Comparison of ENCODE assay signal across 13 cellular contexts in the genomic region with DNA sequence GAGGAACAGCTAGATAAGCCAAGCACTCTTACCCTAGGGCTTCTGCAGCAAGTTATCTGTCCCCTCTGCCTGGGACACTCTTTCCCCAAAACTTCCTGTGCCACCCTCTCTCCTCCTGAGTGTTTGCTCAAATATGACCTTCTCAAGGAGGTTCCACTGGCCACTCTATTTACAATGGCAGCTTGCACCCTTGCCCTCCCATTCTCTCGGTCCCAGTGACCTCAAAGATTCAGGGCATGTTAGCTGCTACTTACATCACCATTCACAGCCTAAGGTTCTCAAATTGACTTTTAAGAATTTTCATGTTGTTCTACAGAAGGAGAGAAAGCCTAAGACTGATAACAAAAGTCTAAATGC. TPM values are rescaled to one million over a fixed set of nuclear protein-coding genes. Genes with fewer than 3 reads are reported as not detected.
DNase-seq lines count a peak whose midpoint lies in the region; ATAC-seq and TF ChIP-seq lines count a peak whose summit lies in the region.
"Had no signal": no experiment of that assay in that cellular context is flagged by ENCODE, and none has a peak within 500 bp of the region (broad histone marks: within the 10 kb centered on the region; RNA-seq: fewer than 3 reads in every experiment).

No MANE protein-coding gene starts in this region.

- no peak for TF ChIP-seq EP300 in stomach (IDR thresholded peaks at IDR 0.05)

- ATAC-seq in GM19397 (IDR thresholded peaks at IDR 0.05; ENCODE audit: unreplicated experiment) = no peak

- no peaks in the 10 kb centered on the region; the same call in 1 of the 2 replicates for H4K20me1 ChIP-seq in GM23248 (ENCODE audit: insufficient read depth)

- no peak overlapping the region for H2AK5ac ChIP-seq in mesenchymal stem cell (ENCODE audit: low read length, severe bottlenecking)

- no peak for DNase-seq in GM23248
- DNase-seq in mesenchymal stem cell = no peak
- DNase-seq in stomach = no peak
- DNase-seq in Kasumi-1 (lab: John Stamatoyannopoulos, UW) = no peak
- DNase-seq in iPS-NIHi11 (ENCODE audit: low spot score) = no peak
- no peak for DNase-seq in GM13976 (ENCODE audit: low spot score)
- DNase-seq: NCI-H1694 treated with DMSO at 0.1 percent for 48 hours, NCI-H524, posterior cingulate gyrus, testis had no signal

- intact Hi-C loops in stomach (cut with DNase I; ENCODE audit: low total_unique reads) = no loop called here

- H3K9me3 ChIP-seq in GM23248 (ENCODE audit: low read depth) (no peaks in the 10 kb centered on the region), mesenchymal stem cell (ENCODE audit: control insufficient read depth, low read length) (no peaks in the 10 kb centered on the region), stomach (no peaks in the 10 kb centered on the region)
- H3K9me3 ChIP-seq: testis had no signal

- peak overlapping the region in 1 of 2 experiments; percentile 70 for H3K14ac ChIP-seq in mesenchymal stem cell (ENCODE audit: low read length in 2 of 2)

- no peak for TF ChIP-seq POLR2A in stomach (IDR thresholded peaks at IDR 0.05)

- H2AFZ ChIP-seq in GM23248 = no peak overlapping the region
- H2AFZ ChIP-seq in mesenchymal stem cell (ENCODE audit: low read depth, low read length) = no peak overlapping the region

- H3K36me3 ChIP-seq in GM23248 (ENCODE audit: low read depth) = no peaks in the 10 kb centered on the region
- peaks cover 2 to 9% of the 10 kb centered on the region in 2 experiments for H3K36me3 ChIP-seq in mesenchymal stem cell (ENCODE audit: control insufficient read depth in 1 of 2, insufficient read depth in 2 of 2, low read depth in 1 of 2, low read length in 2 of 2)
- no peaks in the 10 kb centered on the region for H3K36me3 ChIP-seq in stomach

- peak overlapping the region; percentile 37 to 42 for H3K18ac ChIP-seq in mesenchymal stem cell (ENCODE audit: low read depth in 1 of 2, low read length in 2 of 2)

- H2BK15ac ChIP-seq in mesenchymal stem cell (ENCODE audit: low read depth, poor library complexity, severe bottlenecking) = no peak overlapping the region

- no peaks in the 10 kb centered on the region for H3K9me2 ChIP-seq in GM23248 (ENCODE audit: insufficient read depth)

- peak overlapping the region; percentile 51 for H3K4me2 ChIP-seq in GM23248 (ENCODE audit: unreplicated experiment)
- no peak overlapping the region for H3K4me2 ChIP-seq in mesenchymal stem cell (ENCODE audit: low read length, poor library complexity, severe bottlenecking)

- peak overlapping the region in 1 of 2 experiments; percentile 92 for H2BK12ac ChIP-seq in mesenchymal stem cell (ENCODE audit: low read length in 2 of 2)

- peaks cover 17% of the 10 kb centered on the region for H3F3A ChIP-seq in GM23248 (ENCODE audit: insufficient read depth)

- no peaks in the 10 kb centered on the region for H3K27me3 ChIP-seq in GM23248 (replicated peaks; ENCODE audit: insufficient read depth)
- H3K27me3 ChIP-seq in mesenchymal stem cell (ENCODE audit: control insufficient read depth in 1 of 2, insufficient read depth in 1 of 2, low read length in 2 of 2) = no peaks in the 10 kb centered on the region
- H3K27me3 ChIP-seq in stomach = no peaks in the 10 kb centered on the region
- H3K27me3 ChIP-seq: testis had no signal

- H4K8ac ChIP-seq in mesenchymal stem cell (ENCODE audit: low read length) = peak overlapping the region; percentile 19

- peaks cover 44% of the 10 kb centered on the region for H3K4me1 ChIP-seq in GM23248 (ENCODE audit: insufficient read depth)
- peaks cover 15% of the 10 kb centered on the region for H3K4me1 ChIP-seq in mesenchymal stem cell (ENCODE audit: control insufficient read depth, insufficient read depth, low read depth, low read length)
- peaks cover 44 to 90% (median 70%) of the 10 kb centered on the region in 4 donors for H3K4me1 ChIP-seq in stomach

- peak overlapping the region in 1 of 2 experiments; percentile 9 for H3K23ac ChIP-seq in mesenchymal stem cell (ENCODE audit: low read length in 2 of 2)

- H3K4me3 ChIP-seq in GM23248 (no peak overlapping the region; the same call in 1 of the 2 replicates), mesenchymal stem cell (ENCODE audit: insufficient read depth in 1 of 2, low read depth in 1 of 2, low read length in 2 of 2) (peak overlapping the region in 1 of 2 experiments; percentile 55), stomach (peak overlapping the region in 2 of 4 donors; percentile 7 to 14)
- H3K4me3 ChIP-seq: testis had no signal

- H3K27ac ChIP-seq in GM23248 (no peak overlapping the region), cingulate gyrus (ENCODE audit: low read depth, low read length) (peak overlapping the region; percentile 24), mesenchymal stem cell (ENCODE audit: low read length, poor library complexity, severe bottlenecking) (no peak overlapping the region), stomach (peak overlapping the region; percentile 57 to 97 (median 71))
- H3K27ac ChIP-seq: testis, VCaP had no signal

- no peak overlapping the region for H4K91ac ChIP-seq in mesenchymal stem cell (ENCODE audit: low read length)

- in situ Hi-C loops in GM23248 (cut with MboI) (no loop called here), GM13976 (cut with MboI; ENCODE audit: low sequenced_read_pairs, unreplicated experiment) (no loop called here)

- H2BK120ac ChIP-seq in mesenchymal stem cell (ENCODE audit: low read depth, low read length) = no peak overlapping the region

- H3K4ac ChIP-seq in mesenchymal stem cell (ENCODE audit: low read depth in 1 of 2, low read length in 2 of 2) = peak overlapping the region in 1 of 2 experiments; percentile 79

- TF ChIP-seq CTCF in stomach (IDR thresholded peaks at IDR 0.05) (no peak), GM13976 (IDR thresholded peaks at IDR 0.05; ENCODE audit: borderline replicate concordance, control extremely low read depth, extremely low read depth, insufficient read depth, missing control alignments) (no peak)

- H3K79me2 ChIP-seq in GM23248 (ENCODE audit: insufficient read depth) = peaks cover 93% of the 10 kb centered on the region

- H3K9ac ChIP-seq in GM23248 (no peak overlapping the region), mesenchymal stem cell (ENCODE audit: low read length) (peak overlapping the region; percentile 60)

- 85 to 96% methylated on average over 1 of the region's 1 CpG for WGBS in GM23248 (ENCODE audit: low coverage in 1 of 2, low lambda C conversion rate in 2 of 2, missing lambda C conversion rate in 2 of 2), 2 experiments
- 67% methylated on average over 1 of the region's 1 CpG for WGBS in mesenchymal stem cell
- 17 to 39% (median 31%) methylated on average over 1 of the region's 1 CpG for WGBS in stomach, 5 donors

- peaks cover 15% of the 10 kb centered on the region for H3K79me1 ChIP-seq in mesenchymal stem cell (replicated peaks; ENCODE audit: low read length, poor library complexity, severe bottlenecking)

- H2BK5ac ChIP-seq in mesenchymal stem cell (ENCODE audit: low read depth, low read length, poor library complexity, severe bottlenecking) = no peak overlapping the region

RNA-seq across cellular contexts. Expression of gene ATP8B1, which starts 9.5 kb away (rescaled TPM):
- total RNA-seq in GM23248 (2014; rRNA removed; shearing (Covaris generic)) = 43.4 and 43.9 TPM in 2 replicates
- polyA plus RNA-seq in GM23248 (2016; fragmentation: Nextera tagmentation; extraction: Ambion mirVana) (13.3 and 15.8 TPM in 2 replicates), stomach (10 to 100 TPM; 14.4 to 25.2 (median 14.9) TPM)
- 4.3 TPM for polyA plus RNA-seq in mesenchymal stem cell (2013, experiment 1 of 2)
- 4.2 TPM for polyA plus RNA-seq in mesenchymal stem cell (2013, experiment 2 of 2)
- 100 to 1,000 TPM in 3 of 5 donors, 10 to 100 TPM in 2; 29.0 to 189 (median 107) TPM for total RNA-seq in stomach

Comparison
In these comparisons a context has a peak if more than half of its experiments do, and no peak if none do; other contexts are left out.
1. H3K27ac ChIP-seq: peak in cingulate gyrus (single experiment) and stomach (5 of 5); none in GM23248 (single experiment) and mesenchymal stem cell (single experiment).